ENCODE assay signal across 20 cellular contexts in genomic region chr9:13500034-13500433, GRCh38.
DNase-seq lines count a peak whose midpoint lies in the region; ATAC-seq and TF ChIP-seq lines count a peak whose summit lies in the region.
"Had no signal": no experiment of that assay in that cellular context is flagged by ENCODE, and none has a peak within 500 bp of the region (broad histone marks: within the 10 kb centered on the region; RNA-seq: fewer than 3 reads in every experiment).

No MANE protein-coding gene starts in this region.

- no peaks in the 10 kb centered on the region for H3K9me3 Mint-ChIP-seq in chondrocyte (ENCODE audit: low read depth)
- peaks cover 3 to 31% (median 8%) of the 10 kb centered on the region in 9 donors for H3K9me3 Mint-ChIP-seq in naive thymus-derived CD8-positive, alpha-beta T cell

- H3K27me3 Mint-ChIP-seq in chondrocyte (ENCODE audit: low read depth), result no peaks in the 10 kb centered on the region
- H3K27me3 Mint-ChIP-seq in naive thymus-derived CD8-positive, alpha-beta T cell, result no peaks in the 10 kb centered on the region
- H3K27me3 Mint-ChIP-seq: CD4-positive, alpha-beta memory T cell had no signal

- BruUV-seq in A673 (replicated peaks; lab: Mats Ljungman, UMichigan), result no TSS peak

- TF ChIP-seq EP300 in SK-N-SH (IDR thresholded peaks at IDR 0.05; ENCODE audit: borderline replicate concordance in 1 of 2, low read depth in 1 of 2, low read length in 1 of 2), result no peak

- H3F3A ChIP-seq in SK-N-SH (replicated peaks; ENCODE audit: insufficient read depth), result no peaks in the 10 kb centered on the region

- no peak overlapping the region for H3K9ac ChIP-seq in SK-N-SH

- no peaks in the 10 kb centered on the region for H3K9me2 ChIP-seq in SK-N-SH

- no peaks in the 10 kb centered on the region for H4K20me1 ChIP-seq in SK-N-SH (ENCODE audit: insufficient read depth)

- H3K36me3 ChIP-seq in SK-N-SH (replicated peaks in 1 of 2; ENCODE audit: control insufficient read depth in 1 of 2, insufficient read depth in 2 of 2, low read length in 1 of 2), result no peaks in the 10 kb centered on the region
- H3K36me3 ChIP-seq in MG63, result no peaks in the 10 kb centered on the region
- no peaks in the 10 kb centered on the region for H3K36me3 ChIP-seq in A673 (ENCODE audit: insufficient read depth, low read length, poor library complexity, severe bottlenecking)

- no peaks in the 10 kb centered on the region for H3K79me2 ChIP-seq in SK-N-SH (ENCODE audit: insufficient read depth)

- H3K4me3 ChIP-seq in SK-N-SH (ENCODE audit: low read depth in 2 of 2, low read length in 1 of 2) (no peak overlapping the region), MG63 (no peak overlapping the region), A673 (ENCODE audit: low read depth, low read length, poor library complexity, severe bottlenecking) (no peak overlapping the region)

- CTCF ChIA-PET in SK-N-SH (lab: Yijun Ruan, JAX), result interaction anchor here (1.0 to 1.8 kb wide), 2 partner anchors 10 to 411 kb away, joined by 3 to 4 read pairs; no protein-coding TSS in a partner anchor
- CTCF ChIA-PET in A673 (lab: Charles Lee), result no interaction called here

- intact Hi-C loops in left ventricle myocardium superior (cut with micrococcal nuclease), result no loop called here
- intact Hi-C loops in sciatic nerve (cut with DNase I), result no loop called here
- intact Hi-C loops in A673 (cut with micrococcal nuclease; ENCODE audit: unreplicated experiment), result no loop called here

- no peak overlapping the region for H3K4me2 ChIP-seq in SK-N-SH

- H3K9me3 ChIP-seq in SK-N-SH, result no peaks in the 10 kb centered on the region
- peaks cover 2% of the 10 kb centered on the region; the same call in 1 of the 2 replicates for H3K9me3 ChIP-seq in MG63
- no peaks in the 10 kb centered on the region for H3K9me3 ChIP-seq in A673 (ENCODE audit: low read depth, low read length, poor library complexity, severe bottlenecking)

- POLR2A ChIA-PET in SK-N-SH (lab: Yijun Ruan, JAX), result no interaction called here
- POLR2A ChIA-PET in naive thymus-derived CD8-positive, alpha-beta T cell (lab: Charles Lee), result no interaction called here
- POLR2A ChIA-PET in A673 (lab: Charles Lee; ENCODE audit: low non-redundant PET), result no interaction called here

- no peak overlapping the region for H3K27ac Mint-ChIP-seq in chondrocyte (ENCODE audit: unreplicated experiment)
- no peak overlapping the region for H3K27ac Mint-ChIP-seq in naive thymus-derived CD8-positive, alpha-beta T cell
- H3K27ac Mint-ChIP-seq: CD4-positive, alpha-beta memory T cell had no signal

- H3K27me3 ChIP-seq in SK-N-SH (ENCODE audit: insufficient read depth) (no peaks in the 10 kb centered on the region), MG63 (peaks cover 7% of the 10 kb centered on the region), A673 (replicated peaks; ENCODE audit: insufficient read depth, low read depth, low read length, poor library complexity) (peaks cover 6% of the 10 kb centered on the region)

- no peak overlapping the region for H2AFZ ChIP-seq in SK-N-SH (ENCODE audit: low read depth)

- no peak overlapping the region for H3K4me3 Mint-ChIP-seq in chondrocyte (ENCODE audit: unreplicated experiment)
- H3K4me3 Mint-ChIP-seq in naive thymus-derived CD8-positive, alpha-beta T cell, result no peak overlapping the region
- H3K4me3 Mint-ChIP-seq: CD4-positive, alpha-beta memory T cell had no signal

- ATAC-seq in SK-N-SH treated with all-trans-retinoic acid at 6 μM for 48 hours (no peak), left ventricle myocardium superior (peak; percentile 78), sciatic nerve (peak; percentile 62)
- ATAC-seq in naive thymus-derived CD8-positive, alpha-beta T cell, result no peak

- H3K4me1 Mint-ChIP-seq in chondrocyte (ENCODE audit: low read depth), result no peaks in the 10 kb centered on the region
- no peaks in the 10 kb centered on the region for H3K4me1 Mint-ChIP-seq in naive thymus-derived CD8-positive, alpha-beta T cell
- H3K4me1 Mint-ChIP-seq: CD4-positive, alpha-beta memory T cell had no signal

- 9% methylated on average over 1 of the region's 1 CpG for WGBS in SK-N-SH (ENCODE audit: low lambda C conversion rate)

- TF ChIP-seq RAD21 in SK-N-SH (IDR thresholded peaks at IDR 0.05; ENCODE audit: low read length), result no peak

- H3K27ac ChIP-seq in SK-N-SH (ENCODE audit: low read depth in 2 of 2, low read length in 1 of 2) (no peak overlapping the region; a peak in 1 of 4 replicates), A673 (ENCODE audit: low read depth, low read length, poor library complexity, severe bottlenecking) (no peak overlapping the region)
- H3K27ac ChIP-seq: RWPE1 had no signal

- no peaks in the 10 kb centered on the region; a peak in 1 of 4 replicates for H3K4me1 ChIP-seq in SK-N-SH (ENCODE audit: control insufficient read depth in 1 of 2, insufficient read depth in 2 of 2, low read depth in 1 of 2, low read length in 1 of 2)
- no peaks in the 10 kb centered on the region for H3K4me1 ChIP-seq in A673 (ENCODE audit: insufficient read depth, low read length, poor library complexity, severe bottlenecking)

- H3K36me3 Mint-ChIP-seq in chondrocyte (ENCODE audit: low read depth), result no peaks in the 10 kb centered on the region
- no peaks in the 10 kb centered on the region for H3K36me3 Mint-ChIP-seq in naive thymus-derived CD8-positive, alpha-beta T cell
- H3K36me3 Mint-ChIP-seq: CD4-positive, alpha-beta memory T cell had no signal

- DNase-seq in SK-N-SH (peak; percentile 24), MG63 (peak; percentile 53), left ventricle myocardium superior (peak; percentile 27), sciatic nerve (ENCODE audit: low spot score) (no peak), chondrocyte (ENCODE audit: low spot score) (no peak), A673 (ENCODE audit: low spot score) (no peak)
- no peak for DNase-seq in naive thymus-derived CD8-positive, alpha-beta T cell
- DNase-seq: C1 segment of cervical spinal cord; CD4-positive, alpha-beta memory T cell; COR-L47; DMS79 treated with DMSO at 0.1 percent for 48 hours; KBM-7; NCI-H1105 treated with DMSO at 0.1 percent for 48 hours; NCI-H146; NCI-H1930; NCI-H2107; NCI-H526 treated with DMSO at 0.1 percent for 48 hours; SIG-M5 had no signal

- TF ChIP-seq CTCF in SK-N-SH (IDR thresholded peaks at IDR 0.05) (no peak), chondrocyte (IDR thresholded peaks at IDR 0.05) (no peak), A673 (conservative IDR thresholded peaks at IDR 0.05; ENCODE audit: low read depth, low read length) (no peak)

TF ChIP-seq in SK-N-SH, 30 proteins besides CTCF, POLR2A, EP300 and RAD21:
- TF ChIP-seq NRF1 (IDR thresholded peaks at IDR 0.05; ENCODE audit: low read depth, low read length) (no peak), GATA2 (CRISPR knock-in tag; IDR thresholded peaks at IDR 0.05) (peak; percentile 47), RCOR1 (IDR thresholded peaks at IDR 0.05; ENCODE audit: low read length) (peak; percentile 48; the same call in 1 of the 2 replicates), POLR2AphosphoS5 (IDR thresholded peaks at IDR 0.05; ENCODE audit: low read depth, low read length) (no peak)

TF ChIP-seq in SK-N-SH treated with all-trans-retinoic acid at 6 μM for 48 hours, 23 proteins besides CTCF, POLR2A, EP300 and RAD21 (continues in another document):
- TF ChIP-seq ZNF70 (CRISPR knock-in tag; IDR thresholded peaks at IDR 0.05), result no peak
- no peak for TF ChIP-seq RARB (CRISPR knock-in tag; IDR thresholded peaks at IDR 0.05)
- no peak for TF ChIP-seq ZNF565 (CRISPR knock-in tag; conservative IDR thresholded peaks at IDR 0.05; ENCODE audit: low read depth)
- TF ChIP-seq OSR1 (CRISPR knock-in tag; IDR thresholded peaks at IDR 0.05), result no peak
- TF ChIP-seq ZC3H10 (CRISPR knock-in tag; IDR thresholded peaks at IDR 0.05), result no peak
- no peak for TF ChIP-seq ISL1 (CRISPR knock-in tag; IDR thresholded peaks at IDR 0.05)
- TF ChIP-seq, protein P1, sequence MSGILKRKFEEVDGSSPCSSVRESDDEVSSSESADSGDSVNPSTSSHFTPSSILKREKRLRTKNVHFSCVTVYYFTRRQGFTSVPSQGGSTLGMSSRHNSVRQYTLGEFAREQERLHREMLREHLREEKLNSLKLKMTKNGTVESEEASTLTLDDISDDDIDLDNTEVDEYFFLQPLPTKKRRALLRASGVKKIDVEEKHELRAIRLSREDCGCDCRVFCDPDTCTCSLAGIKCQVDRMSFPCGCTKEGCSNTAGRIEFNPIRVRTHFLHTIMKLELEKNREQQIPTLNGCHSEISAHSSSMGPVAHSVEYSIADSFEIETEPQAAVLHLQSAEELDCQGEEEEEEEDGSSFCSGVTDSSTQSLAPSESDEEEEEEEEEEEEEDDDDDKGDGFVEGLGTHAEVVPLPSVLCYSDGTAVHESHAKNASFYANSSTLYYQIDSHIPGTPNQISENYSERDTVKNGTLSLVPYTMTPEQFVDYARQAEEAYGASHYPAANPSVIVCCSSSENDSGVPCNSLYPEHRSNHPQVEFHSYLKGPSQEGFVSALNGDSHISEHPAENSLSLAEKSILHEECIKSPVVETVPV (CRISPR knock-in tag; IDR thresholded peaks at IDR 0.05), result no peak
- no peak for TF ChIP-seq BACH2 (CRISPR knock-in tag; IDR thresholded peaks at IDR 0.05; ENCODE audit: borderline replicate concordance)
- TF ChIP-seq ZFP3 (CRISPR knock-in tag; IDR thresholded peaks at IDR 0.05), result no peak
- TF ChIP-seq, protein P2, sequence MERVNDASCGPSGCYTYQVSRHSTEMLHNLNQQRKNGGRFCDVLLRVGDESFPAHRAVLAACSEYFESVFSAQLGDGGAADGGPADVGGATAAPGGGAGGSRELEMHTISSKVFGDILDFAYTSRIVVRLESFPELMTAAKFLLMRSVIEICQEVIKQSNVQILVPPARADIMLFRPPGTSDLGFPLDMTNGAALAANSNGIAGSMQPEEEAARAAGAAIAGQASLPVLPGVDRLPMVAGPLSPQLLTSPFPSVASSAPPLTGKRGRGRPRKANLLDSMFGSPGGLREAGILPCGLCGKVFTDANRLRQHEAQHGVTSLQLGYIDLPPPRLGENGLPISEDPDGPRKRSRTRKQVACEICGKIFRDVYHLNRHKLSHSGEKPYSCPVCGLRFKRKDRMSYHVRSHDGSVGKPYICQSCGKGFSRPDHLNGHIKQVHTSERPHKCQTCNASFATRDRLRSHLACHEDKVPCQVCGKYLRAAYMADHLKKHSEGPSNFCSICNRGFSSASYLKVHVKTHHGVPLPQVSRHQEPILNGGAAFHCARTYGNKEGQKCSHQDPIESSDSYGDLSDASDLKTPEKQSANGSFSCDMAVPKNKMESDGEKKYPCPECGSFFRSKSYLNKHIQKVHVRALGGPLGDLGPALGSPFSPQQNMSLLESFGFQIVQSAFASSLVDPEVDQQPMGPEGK (CRISPR knock-in tag; IDR thresholded peaks at IDR 0.05; ENCODE audit: borderline replicate concordance), result no peak

Comparison
In these comparisons a context has a peak if more than half of its experiments do, and no peak if none do; other contexts are left out.
1. DNase-seq: peak in SK-N-SH (single experiment), MG63 (single experiment) and left ventricle myocardium superior (single experiment); none in sciatic nerve (single experiment), chondrocyte (single experiment), naive thymus-derived CD8-positive, alpha-beta T cell (0 of 10) and A673 (single experiment).
2. ATAC-seq: peak in left ventricle myocardium superior (single experiment) and sciatic nerve (single experiment); none in SK-N-SH treated with all-trans-retinoic acid at 6 μM for 48 hours (single experiment) and naive thymus-derived CD8-positive, alpha-beta T cell (0 of 2).